ENCODE assay signal across 1 cellular context in genomic region chr19:17405250-17406038, GRCh38.
TF ChIP-seq lines count a peak whose summit lies in the region.

A gene with protein sequence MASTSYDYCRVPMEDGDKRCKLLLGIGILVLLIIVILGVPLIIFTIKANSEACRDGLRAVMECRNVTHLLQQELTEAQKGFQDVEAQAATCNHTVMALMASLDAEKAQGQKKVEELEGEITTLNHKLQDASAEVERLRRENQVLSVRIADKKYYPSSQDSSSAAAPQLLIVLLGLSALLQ (minus strand): TSS chr19:17405630. CDS start chr19:17405575, 55 bp downstream.

TF ChIP-seq in K562, 482 proteins besides CTCF, POLR2A, EP300 and RAD21 (continued from another document and continues in another):
- TF ChIP-seq, protein P1, sequence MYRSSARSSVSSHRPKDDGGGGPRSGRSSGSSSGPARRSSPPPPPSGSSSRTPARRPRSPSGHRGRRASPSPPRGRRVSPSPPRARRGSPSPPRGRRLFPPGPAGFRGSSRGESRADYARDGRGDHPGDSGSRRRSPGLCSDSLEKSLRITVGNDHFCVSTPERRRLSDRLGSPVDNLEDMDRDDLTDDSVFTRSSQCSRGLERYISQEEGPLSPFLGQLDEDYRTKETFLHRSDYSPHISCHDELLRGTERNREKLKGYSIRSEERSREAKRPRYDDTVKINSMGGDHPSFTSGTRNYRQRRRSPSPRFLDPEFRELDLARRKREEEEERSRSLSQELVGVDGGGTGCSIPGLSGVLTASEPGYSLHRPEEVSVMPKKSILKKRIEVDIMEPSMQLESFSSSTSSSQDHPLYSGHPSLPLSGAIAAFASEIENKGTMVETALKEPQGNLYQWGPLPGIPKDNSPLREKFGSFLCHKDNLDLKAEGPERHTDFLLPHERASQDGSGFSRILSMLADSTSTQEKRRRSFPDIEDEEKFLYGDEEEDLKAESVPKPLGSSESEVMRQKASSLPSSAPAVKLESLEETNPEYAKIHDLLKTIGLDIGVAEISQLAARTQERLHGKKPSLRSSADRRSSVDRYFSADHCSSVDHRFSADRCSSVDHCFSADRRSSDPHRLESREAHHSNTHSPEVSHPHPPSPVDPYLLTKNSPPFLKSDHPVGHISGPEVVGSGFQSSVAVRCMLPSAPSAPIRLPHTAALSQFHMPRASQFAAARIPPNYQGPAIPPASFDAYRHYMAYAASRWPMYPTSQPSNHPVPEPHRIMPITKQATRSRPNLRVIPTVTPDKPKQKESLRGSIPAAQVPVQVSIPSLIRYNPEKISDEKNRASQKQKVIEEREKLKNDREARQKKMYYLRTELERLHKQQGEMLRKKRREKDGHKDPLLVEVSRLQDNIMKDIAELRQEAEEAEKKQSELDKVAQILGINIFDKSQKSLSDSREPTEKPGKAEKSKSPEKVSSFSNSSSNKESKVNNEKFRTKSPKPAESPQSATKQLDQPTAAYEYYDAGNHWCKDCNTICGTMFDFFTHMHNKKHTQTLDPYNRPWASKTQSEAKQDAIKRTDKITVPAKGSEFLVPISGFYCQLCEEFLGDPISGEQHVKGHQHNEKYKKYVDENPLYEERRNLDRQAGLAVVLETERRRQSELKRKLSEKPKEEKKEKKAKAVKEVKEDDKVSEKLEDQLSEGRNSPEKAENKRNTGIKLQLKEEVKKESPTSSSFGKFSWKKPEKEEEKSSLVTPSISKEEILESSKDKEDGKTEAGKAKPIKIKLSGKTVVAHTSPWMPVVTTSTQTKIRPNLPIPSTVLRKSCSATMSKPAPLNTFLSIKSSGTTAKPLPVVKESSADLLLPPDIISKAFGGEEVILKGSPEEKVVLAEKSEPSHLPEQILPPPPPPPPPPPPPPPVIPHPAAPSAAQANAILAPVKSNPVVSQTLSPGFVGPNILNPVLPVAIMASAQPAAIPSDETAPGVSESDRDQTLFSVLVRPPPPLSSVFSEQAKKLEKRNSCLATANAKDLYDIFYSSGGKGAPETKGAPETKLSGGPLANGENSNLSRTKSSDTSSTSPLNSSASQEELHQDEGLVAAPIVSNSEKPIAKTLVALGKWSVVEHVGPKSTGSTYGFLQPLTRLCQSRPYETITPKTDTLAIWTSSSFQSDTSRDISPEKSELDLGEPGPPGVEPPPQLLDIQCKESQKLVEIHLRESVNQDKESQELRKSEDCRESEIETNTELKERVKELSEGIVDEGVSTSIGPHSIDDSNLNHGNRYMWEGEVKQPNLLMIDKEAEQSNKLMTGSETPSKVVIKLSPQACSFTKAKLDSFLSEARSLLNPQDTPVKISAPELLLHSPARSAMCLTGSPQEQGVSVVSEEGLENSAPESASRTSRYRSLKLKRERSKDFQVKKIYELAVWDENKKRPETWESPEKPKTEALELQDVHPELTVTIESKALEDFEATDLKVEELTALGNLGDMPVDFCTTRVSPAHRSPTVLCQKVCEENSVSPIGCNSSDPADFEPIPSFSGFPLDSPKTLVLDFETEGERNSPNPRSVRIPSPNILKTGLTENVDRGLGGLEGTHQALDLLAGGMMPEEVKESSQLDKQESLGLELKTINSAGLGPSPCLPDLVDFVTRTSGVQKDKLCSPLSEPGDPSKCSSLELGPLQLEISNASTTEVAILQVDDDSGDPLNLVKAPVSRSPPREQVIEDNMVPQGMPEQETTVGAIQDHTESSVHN (IDR thresholded peaks at IDR 0.05; ENCODE audit: borderline replicate concordance in 1 of 2, low read depth in 1 of 2) = peak in 1 of 2 experiments; percentile 46; a peak in 1 of 4 replicates
- TF ChIP-seq CHD1 (IDR thresholded peaks at IDR 0.05; ENCODE audit: low read length) (no peak), BRF1 (IDR thresholded peaks at IDR 0.05; ENCODE audit: borderline replicate concordance, extremely low read depth, insufficient read length) (no peak), TEAD2 (tag; IDR thresholded peaks at IDR 0.05) (no peak), SRSF1 (IDR thresholded peaks at IDR 0.05; ENCODE audit: low read depth, low read length) (no peak), ARID1B (IDR thresholded peaks at IDR 0.05) (peak; percentile 18; the same call in 1 of the 2 replicates), PCBP2 (IDR thresholded peaks at IDR 0.05; ENCODE audit: low read depth, low read length, poor library complexity, severe bottlenecking) (no peak), CBX2 (IDR thresholded peaks at IDR 0.05; ENCODE audit: insufficient read depth, low read length, poor library complexity, severe bottlenecking) (no peak), KAT2B (IDR thresholded peaks at IDR 0.05; ENCODE audit: low read depth, low read length) (no peak), ZNF57 (CRISPR knock-in tag; IDR thresholded peaks at IDR 0.05) (no peak), ZNF584 (CRISPR knock-in tag; IDR thresholded peaks at IDR 0.05; ENCODE audit: low read depth) (no peak), FIP1L1 (IDR thresholded peaks at IDR 0.05; ENCODE audit: low read depth, low read length, poor library complexity, severe bottlenecking) (no peak), NUFIP1 (IDR thresholded peaks at IDR 0.05; ENCODE audit: partially characterized antibody) (no peak), RBM39 (optimal IDR thresholded peaks at IDR 0.05; ENCODE audit: low read depth, low read length) (no peak), COPS2 (conservative IDR thresholded peaks at IDR 0.05) (no peak), NCOA6 (IDR thresholded peaks at IDR 0.05) (no peak), MAZ (CRISPR knock-in tag; conservative IDR thresholded peaks at IDR 0.05 in 1 of 2, IDR thresholded peaks at IDR 0.05 in 1 of 2) (peak in 1 of 2 experiments; percentile 44; a peak in 2 of 4 replicates), PTBP1 (IDR thresholded peaks at IDR 0.05; ENCODE audit: low read depth, low read length) (no peak; the same call in 1 of the 2 replicates), TBP (optimal IDR thresholded peaks at IDR 0.05; ENCODE audit: low read depth, low read length) (peak; percentile 95), CREM (IDR thresholded peaks at IDR 0.05; ENCODE audit: low read depth) (no peak; the same call in none of the 2 replicates), RBM14 (IDR thresholded peaks at IDR 0.05; ENCODE audit: borderline replicate concordance, insufficient read depth, low read depth, low read length) (no peak), ZC3H8 (IDR thresholded peaks at IDR 0.05) (no peak), SLC30A9 (CRISPR knock-in tag; IDR thresholded peaks at IDR 0.05) (no peak), ZNF830 (CRISPR knock-in tag; IDR thresholded peaks at IDR 0.05) (no peak), CHD4 (IDR thresholded peaks at IDR 0.05; ENCODE audit: insufficient read depth, insufficient replicate concordance, low read depth, low read length, poor library complexity, severe bottlenecking) (no peak), NR1H2 (CRISPR knock-in tag; IDR thresholded peaks at IDR 0.05) (0 out of 2 replicates have a peak, but pooled peaks have one; percentile 45), NKRF (IDR thresholded peaks at IDR 0.05; ENCODE audit: borderline replicate concordance) (peak; percentile 38; the same call in 1 of the 2 replicates), SMARCB1 (IDR thresholded peaks at IDR 0.05; ENCODE audit: insufficient read length, low read depth) (no peak), ZNF592 (IDR thresholded peaks at IDR 0.05) (peak; percentile 53; the same call in 1 of the 2 replicates), TAF15 (IDR thresholded peaks at IDR 0.05; ENCODE audit: low read depth, low read length) (no peak), ZNF740 (CRISPR knock-in tag; IDR thresholded peaks at IDR 0.05) (0 out of 2 replicates have a peak, but pooled peaks have one; percentile 22), ZNF740 (tag; IDR thresholded peaks at IDR 0.05) (no peak), TEAD1 (CRISPR knock-in tag; IDR thresholded peaks at IDR 0.05) (no peak), POLR3G (IDR thresholded peaks at IDR 0.05; ENCODE audit: extremely low read depth, insufficient read length, insufficient replicate concordance) (no peak), SMARCE1 (IDR thresholded peaks at IDR 0.05) (no peak), SIN3B (IDR thresholded peaks at IDR 0.05; ENCODE audit: low read depth) (no peak), DMBX1 (CRISPR knock-in tag; IDR thresholded peaks at IDR 0.05; ENCODE audit: borderline replicate concordance) (no peak)
- TF ChIP-seq, protein P2, sequence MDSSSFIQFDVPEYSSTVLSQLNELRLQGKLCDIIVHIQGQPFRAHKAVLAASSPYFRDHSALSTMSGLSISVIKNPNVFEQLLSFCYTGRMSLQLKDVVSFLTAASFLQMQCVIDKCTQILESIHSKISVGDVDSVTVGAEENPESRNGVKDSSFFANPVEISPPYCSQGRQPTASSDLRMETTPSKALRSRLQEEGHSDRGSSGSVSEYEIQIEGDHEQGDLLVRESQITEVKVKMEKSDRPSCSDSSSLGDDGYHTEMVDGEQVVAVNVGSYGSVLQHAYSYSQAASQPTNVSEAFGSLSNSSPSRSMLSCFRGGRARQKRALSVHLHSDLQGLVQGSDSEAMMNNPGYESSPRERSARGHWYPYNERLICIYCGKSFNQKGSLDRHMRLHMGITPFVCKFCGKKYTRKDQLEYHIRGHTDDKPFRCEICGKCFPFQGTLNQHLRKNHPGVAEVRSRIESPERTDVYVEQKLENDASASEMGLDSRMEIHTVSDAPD (CRISPR knock-in tag; IDR thresholded peaks at IDR 0.05) = no peak
- TF ChIP-seq, protein P3, sequence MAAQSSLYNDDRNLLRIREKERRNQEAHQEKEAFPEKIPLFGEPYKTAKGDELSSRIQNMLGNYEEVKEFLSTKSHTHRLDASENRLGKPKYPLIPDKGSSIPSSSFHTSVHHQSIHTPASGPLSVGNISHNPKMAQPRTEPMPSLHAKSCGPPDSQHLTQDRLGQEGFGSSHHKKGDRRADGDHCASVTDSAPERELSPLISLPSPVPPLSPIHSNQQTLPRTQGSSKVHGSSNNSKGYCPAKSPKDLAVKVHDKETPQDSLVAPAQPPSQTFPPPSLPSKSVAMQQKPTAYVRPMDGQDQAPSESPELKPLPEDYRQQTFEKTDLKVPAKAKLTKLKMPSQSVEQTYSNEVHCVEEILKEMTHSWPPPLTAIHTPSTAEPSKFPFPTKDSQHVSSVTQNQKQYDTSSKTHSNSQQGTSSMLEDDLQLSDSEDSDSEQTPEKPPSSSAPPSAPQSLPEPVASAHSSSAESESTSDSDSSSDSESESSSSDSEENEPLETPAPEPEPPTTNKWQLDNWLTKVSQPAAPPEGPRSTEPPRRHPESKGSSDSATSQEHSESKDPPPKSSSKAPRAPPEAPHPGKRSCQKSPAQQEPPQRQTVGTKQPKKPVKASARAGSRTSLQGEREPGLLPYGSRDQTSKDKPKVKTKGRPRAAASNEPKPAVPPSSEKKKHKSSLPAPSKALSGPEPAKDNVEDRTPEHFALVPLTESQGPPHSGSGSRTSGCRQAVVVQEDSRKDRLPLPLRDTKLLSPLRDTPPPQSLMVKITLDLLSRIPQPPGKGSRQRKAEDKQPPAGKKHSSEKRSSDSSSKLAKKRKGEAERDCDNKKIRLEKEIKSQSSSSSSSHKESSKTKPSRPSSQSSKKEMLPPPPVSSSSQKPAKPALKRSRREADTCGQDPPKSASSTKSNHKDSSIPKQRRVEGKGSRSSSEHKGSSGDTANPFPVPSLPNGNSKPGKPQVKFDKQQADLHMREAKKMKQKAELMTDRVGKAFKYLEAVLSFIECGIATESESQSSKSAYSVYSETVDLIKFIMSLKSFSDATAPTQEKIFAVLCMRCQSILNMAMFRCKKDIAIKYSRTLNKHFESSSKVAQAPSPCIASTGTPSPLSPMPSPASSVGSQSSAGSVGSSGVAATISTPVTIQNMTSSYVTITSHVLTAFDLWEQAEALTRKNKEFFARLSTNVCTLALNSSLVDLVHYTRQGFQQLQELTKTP (IDR thresholded peaks at IDR 0.05; ENCODE audit: low read depth in 1 of 2, partially characterized antibody in 2 of 2) = no peak
